Comparison of ENCODE assay signal across 16 cellular contexts in the genomic region with DNA sequence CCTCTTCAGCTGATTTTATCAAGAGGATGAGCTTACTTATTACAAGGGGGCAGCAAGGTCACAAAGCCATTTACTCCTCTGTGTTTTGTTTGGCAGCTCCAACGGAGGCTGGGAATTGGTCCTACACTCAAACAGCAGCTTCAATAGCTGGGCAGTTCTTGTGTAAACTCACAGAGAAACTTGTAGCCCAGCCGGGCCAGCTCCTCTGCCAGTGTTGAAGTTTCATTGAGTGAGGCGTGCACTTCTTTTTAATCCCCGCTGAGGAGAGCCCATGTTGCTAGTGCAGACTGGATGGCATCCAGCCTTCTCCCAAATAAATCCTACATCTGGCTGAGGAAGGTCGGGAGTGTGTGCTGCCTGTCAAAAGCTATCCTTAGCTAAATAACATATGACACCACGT. TPM values are rescaled to one million over a fixed set of nuclear protein-coding genes. Genes with fewer than 3 reads are reported as not detected.
DNase-seq lines count a peak whose midpoint lies in the region; ATAC-seq and TF ChIP-seq lines count a peak whose summit lies in the region.
"Had no signal": no experiment of that assay in that cellular context is flagged by ENCODE, and none has a peak within 500 bp of the region (broad histone marks: within the 10 kb centered on the region; RNA-seq: fewer than 3 reads in every experiment).

No MANE protein-coding gene starts in this region.

- H2AFZ ChIP-seq in OCI-LY7 (ENCODE audit: low read length): no peak overlapping the region

- H3K4me1 ChIP-seq in OCI-LY7 (ENCODE audit: insufficient read depth, low read length, poor library complexity, severe bottlenecking) (peaks cover 46% of the 10 kb centered on the region), right cardiac atrium (ENCODE audit: control insufficient read depth, insufficient read depth, low read length) (peaks cover 1% of the 10 kb centered on the region), psoas muscle (peaks cover 26% of the 10 kb centered on the region)
- H3K4me1 ChIP-seq: breast epithelium, pancreas had no signal

- H3K9me3 ChIP-seq in OCI-LY7 (ENCODE audit: low read length) (no peaks in the 10 kb centered on the region), right cardiac atrium (ENCODE audit: control insufficient read depth, low read length) (no peaks in the 10 kb centered on the region), psoas muscle (no peaks in the 10 kb centered on the region)
- H3K9me3 ChIP-seq: breast epithelium, pancreas had no signal

- H3K27ac ChIP-seq in OCI-LY7 (ENCODE audit: low read depth, low read length, poor library complexity, severe bottlenecking) (peak overlapping the region; percentile 14), right cardiac atrium (ENCODE audit: low read length) (peak overlapping the region; percentile 66), psoas muscle (peak overlapping the region; percentile 73)
- H3K27ac ChIP-seq: pancreas had no signal

- TF ChIP-seq CTCF in OCI-LY7 (conservative IDR thresholded peaks at IDR 0.05; ENCODE audit: low read length) (no peak), psoas muscle (IDR thresholded peaks at IDR 0.05) (no peak)

- no peak overlapping the region for H3K4me3 ChIP-seq in OCI-LY7 (ENCODE audit: low read depth, low read length, poor library complexity, severe bottlenecking)
- H3K4me3 ChIP-seq in right cardiac atrium (ENCODE audit: low read length): no peak overlapping the region
- H3K4me3 ChIP-seq in psoas muscle: no peak overlapping the region
- H3K4me3 ChIP-seq in H7 (ENCODE audit: insufficient read depth, low read depth, low read length): no peak overlapping the region
- H3K4me3 ChIP-seq: breast epithelium, pancreas had no signal

- CTCF ChIA-PET in OCI-LY7 (lab: Charles Lee; ENCODE audit: unreplicated experiment): interaction anchor here (1.3 to 1.8 kb wide), 3 partner anchors 11 to 110 kb away, joined by 3 to 7 read pairs (median 4); no protein-coding TSS in a partner anchor

- no peaks in the 10 kb centered on the region for H3K9me2 ChIP-seq in OCI-LY7 (ENCODE audit: insufficient read depth, low read length)

- intact Hi-C loops in OCI-LY7 (cut with micrococcal nuclease; ENCODE audit: unreplicated experiment) (no loop called here), right cardiac atrium (cut with DNase I) (no loop called here), psoas muscle (cut with DNase I) (no loop called here)

- H4K20me1 ChIP-seq in OCI-LY7 (ENCODE audit: insufficient read depth, low read length): no peaks in the 10 kb centered on the region

- no peak overlapping the region for H3K4me2 ChIP-seq in OCI-LY7 (ENCODE audit: low read length)

- ATAC-seq in right cardiac atrium: peak; percentile 82 to 90
- ATAC-seq in psoas muscle: peak; percentile 73 to 94 (median 90)
- no peak for ATAC-seq in HG03097 (IDR thresholded peaks at IDR 0.05; ENCODE audit: low FRiP score, unreplicated experiment)
- ATAC-seq: activated CD8-positive, alpha-beta T cell treated with anti-CD3 and anti-CD28 coated beads for 36 hours had no signal

- POLR2A ChIA-PET in OCI-LY7 (lab: Charles Lee): interaction anchor here (1.0 to 2.4 kb wide), 6 partner anchors 9 to 113 kb away, joined by 3 to 16 read pairs (median 4); partner anchors contain the start of gene CDV3

- WGBS in right cardiac atrium: 17% methylated on average over 6 of the region's 6 CpGs
- 7 to 16% (median 9%) methylated on average over 6 of the region's 6 CpGs for WGBS in psoas muscle, 3 donors

- H3K36me3 ChIP-seq in OCI-LY7 (ENCODE audit: insufficient read depth, low read length) (no peaks in the 10 kb centered on the region), psoas muscle (ENCODE audit: insufficient read depth in 1 of 2, low read depth in 1 of 2) (no peaks in the 10 kb centered on the region), H7 (replicated peaks; ENCODE audit: control insufficient read depth, insufficient read depth, low read length) (no peaks in the 10 kb centered on the region)
- H3K36me3 ChIP-seq: breast epithelium, pancreas had no signal

- no TSS peak for BruUV-seq in OCI-LY7 (replicated peaks; lab: Mats Ljungman, UMichigan)

- H3K27me3 ChIP-seq in right cardiac atrium (ENCODE audit: control insufficient read depth, insufficient read depth) (no peaks in the 10 kb centered on the region), psoas muscle (ENCODE audit: insufficient read depth in 3 of 3, low read length in 2 of 3) (no peaks in the 10 kb centered on the region), H7 (ENCODE audit: control insufficient read depth, insufficient read depth, low read length) (no peaks in the 10 kb centered on the region)
- H3K27me3 ChIP-seq: breast epithelium, pancreas had no signal

- no peaks in the 10 kb centered on the region for H3K79me2 ChIP-seq in OCI-LY7 (ENCODE audit: insufficient read depth, low read depth, low read length)

- DNase-seq in DMS 273 treated with DMSO at 0.1 percent for 48 hours (lab: John Stamatoyannopoulos, UW) (peak; percentile 60), OCI-LY7 (ENCODE audit: low spot score) (no peak), right cardiac atrium (peak; percentile 46 to 86 (median 78)), psoas muscle (peak in 1 of 2 donors; percentile 58), HCEC 1CT (no peak), H7 (no peak), cerebellar nuclear complex (lab: John Stamatoyannopoulos, UW) (no peak)
- DNase-seq: activated CD8-positive, alpha-beta T cell treated with anti-CD3 and anti-CD28 coated beads for 36 hours; DMS153; NCI-H1417; NCI-H774; pancreas; SHP77 treated with DMSO at 0.1 percent for 48 hours had no signal

RNA-seq across cellular contexts. Expression of gene BFSP2, which starts 59.5 kb away (rescaled TPM):
- 10.6 and 11.7 TPM in 2 replicates for total RNA-seq in OCI-LY7 (2014; rRNA removed; shearing (Covaris generic))
- total RNA-seq in OCI-LY7 (2022) (19.2 and 25.1 TPM in 2 replicates), right cardiac atrium (not detected), psoas muscle (not detected)
- polyA plus RNA-seq in right cardiac atrium (not detected), psoas muscle (not detected)
- total RNA-seq in H7 (2014; rRNA removed; shearing (Covaris generic)): not detected in 2 replicates
- total RNA-seq: breast epithelium, pancreas, urinary bladder had no signal
- polyA plus RNA-seq: pancreas, urinary bladder had no signal

Comparison
In these comparisons a context has a peak if more than half of its experiments do, and no peak if none do; other contexts are left out.
1. DNase-seq: peak in DMS 273 treated with DMSO at 0.1 percent for 48 hours (single experiment) and right cardiac atrium (3 of 3); none in OCI-LY7 (single experiment), HCEC 1CT (single experiment), H7 (single experiment) and cerebellar nuclear complex (0 of 2).
2. H3K27ac ChIP-seq: peak in every context shown above with its lines; median percentile 73 in psoas muscle; 66 in right cardiac atrium; 14 in OCI-LY7.
3. RNA of gene BFSP2, which starts 59.5 kb away (total RNA-seq): 10.6 to 25.1 TPM in OCI-LY7; not detected in right cardiac atrium, not detected in psoas muscle and not detected in H7; every median in the first group is over 4 times any median in the second.